In genomic region chr1:111990026-111990877, GRCh38 we compare ENCODE assay signal across 8 cellular contexts. TPM values are rescaled to one million over a fixed set of nuclear protein-coding genes. Genes with fewer than 3 reads are reported as not detected.
DNase-seq lines count a peak whose midpoint lies in the region; ATAC-seq, FAIRE-seq and TF ChIP-seq lines count a peak whose summit lies in the region.

No MANE protein-coding gene starts in this region.

- H3K4me3 Mint-ChIP-seq in stimulated activated effector memory CD8-positive, alpha-beta T cell treated with anti-CD3 and anti-CD28 coated beads, Interleukin-12 subunit alpha, Interleukin-12 subunit beta, amount 100 ng/mL, for 72 hours, result peak overlapping the region; percentile 54

- no peaks in the 10 kb centered on the region for H3K79me2 ChIP-seq in keratinocyte (ENCODE audit: control insufficient read depth, insufficient read depth, low read length)

- no peaks in the 10 kb centered on the region for H3K36me3 Mint-ChIP-seq in stimulated activated effector memory CD8-positive, alpha-beta T cell treated with anti-CD3 and anti-CD28 coated beads, Interleukin-12 subunit alpha, Interleukin-12 subunit beta, amount 100 ng/mL, for 72 hours

- H4K20me1 ChIP-seq in keratinocyte (ENCODE audit: control insufficient read depth, extremely low read depth, insufficient read depth, low read length), result no peaks in the 10 kb centered on the region

- no peak for ATAC-seq in stimulated activated effector memory CD8-positive, alpha-beta T cell treated with anti-CD3 and anti-CD28 coated beads, Interleukin-12 subunit alpha, Interleukin-12 subunit beta, amount 100 ng/mL, for 72 hours
- ATAC-seq in GM19351 (IDR thresholded peaks at IDR 0.05; ENCODE audit: unreplicated experiment), result no peak

- WGBS in HUES64, result 1% methylated on average over 72 of the region's 72 CpGs

- H3K9me1 ChIP-seq in keratinocyte (ENCODE audit: control insufficient read depth, extremely low read depth, insufficient read depth, low read length), result no peaks in the 10 kb centered on the region

- H3K36me3 ChIP-seq in HUES64 (ENCODE audit: insufficient read depth, low read length), result no peaks in the 10 kb centered on the region
- H3K36me3 ChIP-seq in keratinocyte (ENCODE audit: control insufficient read depth in 2 of 2, extremely low read depth in 1 of 2, insufficient read depth in 2 of 2, low read length in 2 of 2), result no peaks in the 10 kb centered on the region

- no peak overlapping the region for H3K27ac Mint-ChIP-seq in stimulated activated effector memory CD8-positive, alpha-beta T cell treated with anti-CD3 and anti-CD28 coated beads, Interleukin-12 subunit alpha, Interleukin-12 subunit beta, amount 100 ng/mL, for 72 hours

- peak in 2 of 3 experiments; percentile 2 to 19 for TF ChIP-seq CTCF in keratinocyte (optimal IDR thresholded peaks at IDR 0.05 in 1 of 3, IDR thresholded peaks at IDR 0.05 in 1 of 3, conservative IDR thresholded peaks at IDR 0.05 in 1 of 3; ENCODE audit: extremely low read depth in 1 of 3, insufficient read depth in 2 of 3, low read length in 3 of 3)

- dilution Hi-C loops in keratinocyte (cut with MboI; ENCODE audit: extremely low pct_ligation_motif_present, low sequenced_read_pairs), result no loop called here

- H3K27me3 ChIP-seq in HUES64 (ENCODE audit: insufficient read depth, low read length) (peaks cover 78% of the 10 kb centered on the region), keratinocyte (ENCODE audit: control insufficient read depth, extremely low read depth, insufficient read depth, low read length) (peaks cover 21% of the 10 kb centered on the region)

- H3K4me3 ChIP-seq in HUES64 (ENCODE audit: low read length) (peak overlapping the region; percentile 42), keratinocyte (ENCODE audit: control insufficient read depth in 2 of 3, extremely low read depth in 1 of 3, insufficient read depth in 2 of 3, low read depth in 1 of 3, low read length in 3 of 3) (peak overlapping the region; percentile 55 to 83 (median 64))

- DNase-seq in Ammon's horn (ENCODE audit: low spot score) (peak; percentile 47), astrocyte of the hippocampus (ENCODE audit: low read depth, low spot score) (peak; percentile 55), keratinocyte (ENCODE audit: low read depth, low spot score) (no peak), dedifferentiated amniotic fluid mesenchymal stem cell (ENCODE audit: extremely low spot score) (no peak), DMS153 treated with DMSO at 0.1 percent for 48 hours (lab: John Stamatoyannopoulos, UW; ENCODE audit: unreplicated experiment) (no peak)
- no peak for DNase-seq in stimulated activated effector memory CD8-positive, alpha-beta T cell treated with anti-CD3 and anti-CD28 coated beads, Interleukin-12 subunit alpha, Interleukin-12 subunit beta, amount 100 ng/mL, for 72 hours (ENCODE audit: low spot score in 2 of 2)

- H3K9ac ChIP-seq in HUES64 (ENCODE audit: low read depth, low read length), result no peak overlapping the region
- peak overlapping the region; percentile 32 for H3K9ac ChIP-seq in keratinocyte (ENCODE audit: control insufficient read depth, extremely low read depth, insufficient read depth, low read length)

- H3K9me3 ChIP-seq in HUES64 (ENCODE audit: insufficient read depth, low read depth, low read length) (no peaks in the 10 kb centered on the region), keratinocyte (ENCODE audit: control insufficient read depth, low read depth, low read length) (no peaks in the 10 kb centered on the region)

- no peak for FAIRE-seq in keratinocyte (lab: Jason Lieb, UNC)

- H3K4me2 ChIP-seq in keratinocyte (ENCODE audit: control insufficient read depth, extremely low read depth, insufficient read depth, low read depth, low read length), result peak overlapping the region; percentile 99

- peaks cover 18% of the 10 kb centered on the region for H3K4me1 ChIP-seq in HUES64 (ENCODE audit: insufficient read depth, low read length)
- peaks cover 13% of the 10 kb centered on the region for H3K4me1 ChIP-seq in keratinocyte (ENCODE audit: control insufficient read depth, extremely low read depth, insufficient read depth, low read length)

- H3K9me3 Mint-ChIP-seq in stimulated activated effector memory CD8-positive, alpha-beta T cell treated with anti-CD3 and anti-CD28 coated beads, Interleukin-12 subunit alpha, Interleukin-12 subunit beta, amount 100 ng/mL, for 72 hours, result no peaks in the 10 kb centered on the region

- peaks cover 6% of the 10 kb centered on the region for H3K4me1 Mint-ChIP-seq in stimulated activated effector memory CD8-positive, alpha-beta T cell treated with anti-CD3 and anti-CD28 coated beads, Interleukin-12 subunit alpha, Interleukin-12 subunit beta, amount 100 ng/mL, for 72 hours

- no peak overlapping the region for H3K27ac ChIP-seq in HUES64 (ENCODE audit: low read depth, low read length)
- H3K27ac ChIP-seq in keratinocyte (ENCODE audit: control insufficient read depth, insufficient read depth, low read length), result no peak overlapping the region

- H2AFZ ChIP-seq in keratinocyte (ENCODE audit: control insufficient read depth, low read length), result peak overlapping the region; percentile 90

RNA-seq across cellular contexts. Expression of gene KCND3, which starts 0.8 kb away (rescaled TPM):
- 0.25 TPM for polyA plus RNA-seq in HUES64 (2013, experiment 1 of 2)
- polyA plus RNA-seq in HUES64 (2013, experiment 2 of 2), result 0.13 TPM
- polyA plus RNA-seq in keratinocyte, result 0.21 to 0.73 TPM (median 0.63 TPM) in 3 replicates
- 0.52 TPM for polyA plus RNA-seq in keratinocyte (2011; ENCODE audit: low read depth)
- polyA plus RNA-seq in keratinocyte (2011; cell fraction: cytosol; rRNA removed), result 0.56 and 0.61 TPM in 2 replicates
- 0.65 and 0.69 TPM in 2 replicates for polyA plus RNA-seq in keratinocyte (2011; cell fraction: nucleus; rRNA removed)
- polyA plus RNA-seq in keratinocyte (2012; ENCODE audit: low replicate concordance), result 0.61 and 0.66 TPM in 2 replicates
- polyA minus RNA-seq in keratinocyte, result 1.3 to 3.7 TPM (median 3.7 TPM) in 3 replicates
- 1.2 TPM for polyA minus RNA-seq in keratinocyte (2011; cell fraction: cytosol; rRNA and poly(A)+ RNA removed)
- polyA minus RNA-seq in keratinocyte (2011; cell fraction: nucleus; rRNA and poly(A)+ RNA removed), result 1.6 and 1.9 TPM in 2 replicates

Comparison
In these comparisons a context has a peak if more than half of its experiments do, and no peak if none do; other contexts are left out.
1. DNase-seq: peak in Ammon's horn (single experiment) and astrocyte of the hippocampus (single experiment); none in keratinocyte (single experiment), stimulated activated effector memory CD8-positive, alpha-beta T cell treated with anti-CD3 and anti-CD28 coated beads, Interleukin-12 subunit alpha, Interleukin-12 subunit beta, amount 100 ng/mL, for 72 hours (0 of 2), dedifferentiated amniotic fluid mesenchymal stem cell (single experiment) and DMS153 treated with DMSO at 0.1 percent for 48 hours (single experiment).